ENCODE assay signal across 23 cellular contexts in the genomic region with DNA sequence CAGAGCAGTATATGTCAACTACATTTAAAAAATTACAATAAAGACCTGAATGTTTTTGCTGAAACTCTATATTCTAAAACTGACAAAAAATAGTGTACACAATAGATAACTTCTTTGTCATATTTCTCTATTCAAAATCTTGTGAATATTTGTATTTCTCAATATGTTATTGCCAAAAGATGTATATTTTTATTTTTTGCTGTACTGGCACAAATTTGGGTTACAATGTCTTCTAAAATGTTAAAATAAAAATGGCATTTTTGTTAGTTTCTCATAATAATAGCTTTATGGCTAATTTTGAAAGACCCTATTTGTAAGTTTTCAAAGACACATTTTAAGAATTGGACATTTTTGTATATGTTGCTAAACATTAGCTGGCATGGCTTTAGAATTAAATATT. TPM values are rescaled to one million over a fixed set of nuclear protein-coding genes. Genes with fewer than 3 reads are reported as not detected.
DNase-seq lines count a peak whose midpoint lies in the region; ATAC-seq, FAIRE-seq and TF ChIP-seq lines count a peak whose summit lies in the region.
"Had no signal": no experiment of that assay in that cellular context is flagged by ENCODE, and none has a peak within 500 bp of the region (broad histone marks: within the 10 kb centered on the region; RNA-seq: fewer than 3 reads in every experiment).

No MANE protein-coding gene starts in this region.

- intact Hi-C loops in IMR-90 (cut with micrococcal nuclease) (no loop called here), pancreas (cut with DNase I) (no loop called here)

- H3K27ac ChIP-seq in IMR-90 (ENCODE audit: insufficient read depth, low read length) (no peak overlapping the region), pancreas (no peak overlapping the region)
- H3K27ac ChIP-seq: BLaER1 treated with 17β-estradiol and CSF1 and Interleukin-3, amounts not matched to agents 10 nM and 100 nM had no signal

- H3K36me3 ChIP-seq in IMR-90 (ENCODE audit: control insufficient read depth, insufficient read depth, low read length) (no peaks in the 10 kb centered on the region), pancreas (no peaks in the 10 kb centered on the region)
- H3K36me3 ChIP-seq: BE2C; BLaER1 treated with 17β-estradiol and CSF1 and Interleukin-3, amounts not matched to agents 10 nM and 100 nM had no signal

- DNase-seq in IMR-90 (no peak), pancreas (no peak), epidermal melanocyte (ENCODE audit: insufficient read length, low spot score) (no peak), NOMO-1 treated with dmso at 0.1 percent for 144 hours (lab: John Stamatoyannopoulos, UW; ENCODE audit: unreplicated experiment) (no peak), endothelial cell (ENCODE audit: low spot score) (no peak)
- DNase-seq: 8988T; BE2C; CD4-positive, alpha-beta T cell; CD8-positive, alpha-beta memory T cell; DMS 273 treated with DMSO at 0.1 percent for 48 hours; DMS79; EL; GDM1; H9 had no signal

- H4K20me1 ChIP-seq in IMR-90 (ENCODE audit: insufficient read depth, low read length), result no peaks in the 10 kb centered on the region
- H4K20me1 ChIP-seq: BLaER1 treated with 17β-estradiol and CSF1 and Interleukin-3, amounts not matched to agents 10 nM and 100 nM had no signal

- no peak overlapping the region for H2AK9ac ChIP-seq in IMR-90 (replicated peaks; ENCODE audit: low read depth, low read length, poor library complexity)

- H4K5ac ChIP-seq in IMR-90 (ENCODE audit: low read depth, low read length), result no peak overlapping the region

- BruUV-seq in IMR-90 (replicated peaks; lab: Mats Ljungman, UMichigan), result no TSS peak

- H3K4me3 ChIP-seq in IMR-90 (ENCODE audit: insufficient read depth, low read depth, low read length) (no peak overlapping the region), pancreas (no peak overlapping the region)
- H3K4me3 ChIP-seq: BLaER1 treated with 17β-estradiol and CSF1 and Interleukin-3, amounts not matched to agents 10 nM and 100 nM; GM12878; GM23338 had no signal

- no peak overlapping the region for H3K14ac ChIP-seq in IMR-90 (replicated peaks; ENCODE audit: low read depth, low read length)

- no peak overlapping the region for H3K4me3 Mint-ChIP-seq in endothelial cell (ENCODE audit: unreplicated experiment)
- H3K4me3 Mint-ChIP-seq: CD14-positive monocyte; CD4-positive, alpha-beta T cell; CD8-positive, alpha-beta memory T cell; GM23338; H9 had no signal

- dilution Hi-C loops in IMR-90 (cut with HindIII; ENCODE audit: low sequenced_read_pairs, unreplicated experiment), result no loop called here

- CTCF ChIA-PET in IMR-90 (lab: Yijun Ruan, JAX), result no interaction called here

- H2AK5ac ChIP-seq in IMR-90 (ENCODE audit: low read depth, low read length), result no peak overlapping the region

- no peak for TF ChIP-seq CTCF in IMR-90 (conservative IDR thresholded peaks at IDR 0.05; ENCODE audit: low read depth, low read length)
- TF ChIP-seq CTCF in pancreas (IDR thresholded peaks at IDR 0.05), result no peak
- no peak for TF ChIP-seq CTCF in endothelial cell (IDR thresholded peaks at IDR 0.05; ENCODE audit: unreplicated experiment)

- no peaks in the 10 kb centered on the region for H3K9me1 ChIP-seq in IMR-90 (ENCODE audit: insufficient read depth, low read length)

- peak; percentile 56 for FAIRE-seq in A204.1 (lab: Jason Lieb, UNC)
- peak; percentile 53 for FAIRE-seq in colon (lab: Jason Lieb, UNC)
- FAIRE-seq in pancreas (lab: Jason Lieb, UNC), result peak; percentile 39
- FAIRE-seq: GM12878, GM19239 had no signal

- H3K79me1 ChIP-seq in IMR-90 (ENCODE audit: low read depth in 1 of 2, low read length in 2 of 2), result no peaks in the 10 kb centered on the region

- no peak overlapping the region for H4K8ac ChIP-seq in IMR-90 (ENCODE audit: low read depth in 2 of 2, low read length in 2 of 2)

- H3K9me3 ChIP-seq in IMR-90 (ENCODE audit: control insufficient read depth, insufficient read depth, low read length), result no peaks in the 10 kb centered on the region; the same call in 1 of the 2 replicates
- no peaks in the 10 kb centered on the region for H3K9me3 ChIP-seq in pancreas
- H3K9me3 ChIP-seq: BE2C had no signal

- in situ Hi-C loops in IMR-90 (cut with MboI; ENCODE audit: low sequenced_read_pairs), result no loop called here

- ATAC-seq in IMR-90 (ENCODE audit: low read depth) (no peak), pancreas (no peak)
- ATAC-seq: GM12878, GM23338, HCT116 had no signal

- H3K27me3 ChIP-seq in IMR-90 (ENCODE audit: control insufficient read depth, insufficient read depth, low read length) (no peaks in the 10 kb centered on the region), pancreas (no peaks in the 10 kb centered on the region)
- H3K27me3 ChIP-seq: BE2C; BLaER1 treated with 17β-estradiol and CSF1 and Interleukin-3, amounts not matched to agents 10 nM and 100 nM had no signal

- H3K9ac ChIP-seq in IMR-90 (ENCODE audit: low read depth, low read length), result no peak overlapping the region
- H3K9ac ChIP-seq: BLaER1 treated with 17β-estradiol and CSF1 and Interleukin-3, amounts not matched to agents 10 nM and 100 nM had no signal

- H2BK120ac ChIP-seq in IMR-90 (ENCODE audit: low read depth, low read length), result no peak overlapping the region

- no peak overlapping the region for H2BK15ac ChIP-seq in IMR-90 (ENCODE audit: low read depth, low read length)

- H3K18ac ChIP-seq in IMR-90 (ENCODE audit: low read depth, low read length), result no peak overlapping the region

- H3K9me3 Mint-ChIP-seq in endothelial cell (ENCODE audit: unreplicated experiment), result no peaks in the 10 kb centered on the region
- H3K9me3 Mint-ChIP-seq: CD4-positive, alpha-beta T cell; CD8-positive, alpha-beta memory T cell; GM23338; H9 had no signal

- TF ChIP-seq RAD21 in IMR-90 (IDR thresholded peaks at IDR 0.05; ENCODE audit: low read length), result no peak

- no peak overlapping the region for H3K23ac ChIP-seq in IMR-90 (ENCODE audit: low read depth, low read length)

- H3K36me3 Mint-ChIP-seq in endothelial cell (ENCODE audit: low read depth, unreplicated experiment), result no peaks in the 10 kb centered on the region
- H3K36me3 Mint-ChIP-seq: CD14-positive monocyte; CD8-positive, alpha-beta memory T cell had no signal

- no peak overlapping the region for H4K91ac ChIP-seq in IMR-90 (ENCODE audit: insufficient read depth, low read depth, low read length)

- H3K27me3 Mint-ChIP-seq in endothelial cell (ENCODE audit: unreplicated experiment), result no peaks in the 10 kb centered on the region
- H3K27me3 Mint-ChIP-seq: CD4-positive, alpha-beta T cell had no signal

- H2BK20ac ChIP-seq in IMR-90 (ENCODE audit: low read depth, low read length), result no peak overlapping the region

- no peak overlapping the region for H3K56ac ChIP-seq in IMR-90 (ENCODE audit: extremely low read depth, insufficient read depth, low read length)

- H2BK5ac ChIP-seq in IMR-90 (ENCODE audit: low read depth, low read length, poor library complexity, severe bottlenecking), result no peak overlapping the region

- no peak overlapping the region for H3K4me2 ChIP-seq in IMR-90 (ENCODE audit: low read depth, low read length)
- H3K4me2 ChIP-seq: BLaER1 treated with 17β-estradiol and CSF1 and Interleukin-3, amounts not matched to agents 10 nM and 100 nM; GM23338 had no signal

- H2AFZ ChIP-seq in IMR-90 (replicated peaks; ENCODE audit: low read length, poor library complexity), result no peak overlapping the region
- H2AFZ ChIP-seq: GM23338 had no signal

- H3K4me1 Mint-ChIP-seq in endothelial cell (ENCODE audit: unreplicated experiment), result no peaks in the 10 kb centered on the region
- H3K4me1 Mint-ChIP-seq: CD8-positive, alpha-beta memory T cell had no signal

- H3K4me1 ChIP-seq in IMR-90 (ENCODE audit: control insufficient read depth, insufficient read depth, low read length), result no peaks in the 10 kb centered on the region
- H3K4me1 ChIP-seq in pancreas, result no peaks in the 10 kb centered on the region
- H3K4me1 ChIP-seq: BE2C; BLaER1 treated with 17β-estradiol and CSF1 and Interleukin-3, amounts not matched to agents 10 nM and 100 nM had no signal

- no peak overlapping the region for H3K4ac ChIP-seq in IMR-90 (ENCODE audit: low read depth, low read length)

- no peak for TF ChIP-seq POLR2A in IMR-90 (IDR thresholded peaks at IDR 0.05; ENCODE audit: low read depth, low read length)

- POLR2A ChIA-PET in IMR-90 (lab: Charles Lee; ENCODE audit: unreplicated experiment), result no interaction called here

- no peak overlapping the region for H3K27ac Mint-ChIP-seq in endothelial cell (ENCODE audit: unreplicated experiment)
- H3K27ac Mint-ChIP-seq: CD14-positive monocyte; CD4-positive, alpha-beta T cell; CD8-positive, alpha-beta memory T cell; GM23338; H9 had no signal

TF ChIP-seq in IMR-90, 13 proteins besides CTCF, POLR2A, EP300 and RAD21:
- no peak for TF ChIP-seq CEBPB (IDR thresholded peaks at IDR 0.05; ENCODE audit: low read depth, low read length)
- TF ChIP-seq MAFK (IDR thresholded peaks at IDR 0.05; ENCODE audit: low read depth, low read length), result peak; percentile 26; the same call in 1 of the 2 replicates

RNA-seq across cellular contexts. Expression of a gene that starts 0.6 kb away (rescaled TPM):
- total RNA-seq in IMR-90 (2012; rRNA removed), result 0.18 and 0.28 TPM in 2 replicates
- 0.20 and 0.21 TPM in 2 replicates for polyA plus RNA-seq in IMR-90 (2012; rRNA removed)
- 0.01 and 0.09 TPM in 2 replicates for polyA plus RNA-seq in IMR-90 (2012; cell fraction: cytosol; rRNA removed)
- polyA plus RNA-seq in IMR-90 (2012; cell fraction: nucleus; rRNA removed; ENCODE audit: low replicate concordance), result 0.12 and 0.22 TPM in 2 replicates
- under 1 TPM; 0.13 to 0.91 (median 0.40) TPM for total RNA-seq in pancreas
- 1 to 10 TPM in 1 of 2 donors, under 1 TPM in 1; 0.53 to 1.6 TPM for polyA plus RNA-seq in pancreas
- 0.69 TPM for total RNA-seq in endothelial cell (ENCODE audit: unreplicated experiment)
- total RNA-seq: CD4-positive, alpha-beta T cell; H4 had no signal
- polyA plus RNA-seq: CD14-positive monocyte; CD8-positive, alpha-beta memory T cell had no signal

RNA-seq across cellular contexts. Expression of a gene that starts 13.3 kb away (rescaled TPM):
- total RNA-seq in IMR-90 (2012; rRNA removed) (13.1 and 27.2 TPM in 2 replicates), pancreas (10 to 100 TPM in 1 of 6 donors, 1 to 10 TPM in 5; 5.5 to 10.9 (median 7.1) TPM), endothelial cell (ENCODE audit: unreplicated experiment) (11.3 TPM)
- polyA plus RNA-seq in IMR-90 (2012; rRNA removed) (15.4 and 16.5 TPM in 2 replicates), pancreas (10 to 100 TPM; 22.2 to 30.6 TPM)
- polyA plus RNA-seq in IMR-90 (2012; cell fraction: cytosol; rRNA removed), result 3.1 and 3.8 TPM in 2 replicates
- 0.50 and 3.8 TPM in 2 replicates for polyA plus RNA-seq in IMR-90 (2012; cell fraction: nucleus; rRNA removed; ENCODE audit: low replicate concordance)

RNA-seq across cellular contexts. Expression of a gene that starts 13.3 kb away (rescaled TPM):
- total RNA-seq in IMR-90 (2012; rRNA removed), result 23.9 and 24.4 TPM in 2 replicates
- polyA plus RNA-seq in IMR-90 (2012; rRNA removed), result 8.0 and 9.5 TPM in 2 replicates
- 1.8 and 3.7 TPM in 2 replicates for polyA plus RNA-seq in IMR-90 (2012; cell fraction: cytosol; rRNA removed)
- 2.2 and 17.4 TPM in 2 replicates for polyA plus RNA-seq in IMR-90 (2012; cell fraction: nucleus; rRNA removed; ENCODE audit: low replicate concordance)
- total RNA-seq in pancreas, result 10 to 100 TPM in 2 of 6 donors, 1 to 10 TPM in 4; 7.4 to 12.1 (median 9.1) TPM
- polyA plus RNA-seq in pancreas, result 10 to 100 TPM in 1 of 2 donors, 1 to 10 TPM in 1; 6.0 to 11.7 TPM
- total RNA-seq in endothelial cell (ENCODE audit: unreplicated experiment), result 27.0 TPM
